Comparison of ENCODE assay signal across 11 cellular contexts in the genomic region with DNA sequence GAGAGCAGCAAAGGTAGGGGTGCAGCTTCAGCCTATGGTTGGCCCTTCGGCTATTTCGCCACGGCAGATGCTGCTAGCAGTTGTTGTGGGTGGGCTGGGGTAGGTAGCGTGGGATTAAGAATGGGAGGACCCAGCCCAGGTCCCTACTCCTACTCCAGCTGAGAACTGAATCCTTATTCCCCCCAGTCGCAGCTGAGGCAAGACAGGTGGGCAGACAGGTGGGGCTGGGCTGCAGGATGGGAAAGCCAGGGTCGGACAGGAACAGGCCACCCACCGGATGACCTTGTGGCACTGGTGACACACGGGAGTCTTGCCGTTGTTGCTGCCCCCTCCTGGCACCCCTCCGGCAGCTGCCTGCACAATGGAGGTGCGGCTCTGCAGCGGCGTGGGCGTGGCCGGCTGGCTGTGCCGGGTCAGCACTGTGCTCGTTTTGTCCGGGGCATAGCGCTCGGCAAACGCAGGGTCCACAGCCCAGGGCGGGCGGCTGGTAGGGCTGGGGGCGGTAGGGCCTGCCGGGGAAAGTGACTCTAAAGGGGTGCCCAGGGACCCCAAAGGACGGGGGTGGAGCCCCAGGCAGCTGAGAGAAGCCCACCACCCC. TPM values are rescaled to one million over a fixed set of nuclear protein-coding genes. Genes with fewer than 3 reads are reported as not detected.
DNase-seq lines count a peak whose midpoint lies in the region; ATAC-seq, FAIRE-seq and TF ChIP-seq lines count a peak whose summit lies in the region.
"Had no signal": no experiment of that assay in that cellular context is flagged by ENCODE, and none has a peak within 500 bp of the region (broad histone marks: within the 10 kb centered on the region; RNA-seq: fewer than 3 reads in every experiment).

No MANE protein-coding gene starts in this region.

- H4K20me1 ChIP-seq in HepG2 (ENCODE audit: insufficient read depth, low read length): 0 out of 2 replicates have a peak, but pooled peaks cover 4% of the 10 kb centered on the region

- H3K4me1 ChIP-seq in HepG2 (ENCODE audit: insufficient read depth, low read length) (peaks cover 5% of the 10 kb centered on the region), right lobe of liver (no peaks in the 10 kb centered on the region), kidney (ENCODE audit: control insufficient read depth in 1 of 2, insufficient read depth in 1 of 2, low read depth in 1 of 2, low read length in 2 of 2) (peaks cover 0 to 4% of the 10 kb centered on the region in 2 donors), uterus (peaks cover 11 to 37% of the 10 kb centered on the region in 2 donors)

- 90% methylated on average over 10 of the region's 26 CpGs for WGBS in HepG2 (ENCODE audit: low lambda C conversion rate)
- WGBS in right lobe of liver (ENCODE audit: insufficient coverage, low coverage, low lambda C conversion rate, missing lambda C conversion rate): 100% methylated on average over 1 of the region's 26 CpGs

- no peak for DNase-seq in HepG2 (ENCODE audit: low spot score)
- DNase-seq in right lobe of liver: no peak
- DNase-seq in RWPE1 (ENCODE audit: low spot score): no peak
- DNase-seq in kidney: peak; percentile 57
- DNase-seq in uterus: no peak
- DNase-seq in NCI-H446 (lab: John Stamatoyannopoulos, UW): no peak
- DNase-seq in GDM1 (lab: John Stamatoyannopoulos, UW): no peak
- DNase-seq: amygdala, lower lobe of right lung, NCI-H1048 had no signal

- TF ChIP-seq CTCF in HepG2 (CRISPR knock-in tag; IDR thresholded peaks at IDR 0.05) (peak; percentile 34), right lobe of liver (IDR thresholded peaks at IDR 0.05) (no peak), RWPE1 (conservative IDR thresholded peaks at IDR 0.05; ENCODE audit: low read depth) (no peak), kidney (IDR thresholded peaks at IDR 0.05; ENCODE audit: borderline replicate concordance, extremely low read depth, insufficient read depth) (no peak), uterus (IDR thresholded peaks at IDR 0.05) (no peak)

- TF ChIP-seq POLR2A in HepG2 (IDR thresholded peaks at IDR 0.05; ENCODE audit: insufficient read depth in 1 of 2, low read depth in 2 of 2, low read length in 2 of 2) (no peak), right lobe of liver (IDR thresholded peaks at IDR 0.05) (no peak), uterus (IDR thresholded peaks at IDR 0.05) (no peak)

- H3K4me2 ChIP-seq in HepG2 (ENCODE audit: low read depth, low read length): no peak overlapping the region

- no peak overlapping the region for H3K27ac ChIP-seq in HepG2 (ENCODE audit: extremely low read length, insufficient read depth, low read length)
- H3K27ac ChIP-seq in right lobe of liver: no peak overlapping the region
- H3K27ac ChIP-seq in RWPE1: peak overlapping the region; percentile 96
- no peak overlapping the region for H3K27ac ChIP-seq in kidney (ENCODE audit: low read depth in 2 of 2, low read length in 2 of 2)
- H3K27ac ChIP-seq in uterus: peak overlapping the region; percentile 97 to 98
- H3K27ac ChIP-seq: lower lobe of right lung had no signal

- TF ChIP-seq RAD21 in HepG2 (CRISPR knock-in tag; IDR thresholded peaks at IDR 0.05): no peak

- in situ Hi-C loops in HepG2 (cut with HindIII; ENCODE audit: extremely low pct_ligation_motif_present, low pct_unique_long_range_greater_than_20kb): no loop called here

- POLR2A ChIA-PET in HepG2 (lab: Yijun Ruan, JAX): no interaction called here
- POLR2A ChIA-PET in RWPE1 (lab: Yijun Ruan, JAX; ENCODE audit: low non-redundant PET): no interaction called here

- FAIRE-seq in HepG2 (lab: Jason Lieb, UNC) (no peak), kidney (lab: Jason Lieb, UNC) (no peak)

- intact Hi-C loops in HepG2 (cut with micrococcal nuclease; ENCODE audit: unreplicated experiment): no loop called here
- intact Hi-C loops in right lobe of liver (cut with DNase I): no loop called here
- intact Hi-C loops in kidney (cut with DNase I): no loop called here
- intact Hi-C loops in uterus (cut with DNase I; ENCODE audit: low total_unique reads): no loop called here

- H3K79me2 ChIP-seq in HepG2 (ENCODE audit: insufficient read depth, low read length): no peaks in the 10 kb centered on the region

- H3K27me3 ChIP-seq in HepG2 (ENCODE audit: control insufficient read depth in 1 of 2, insufficient read depth in 2 of 2, low read length in 2 of 2) (no peaks in the 10 kb centered on the region), right lobe of liver (no peaks in the 10 kb centered on the region), uterus (no peaks in the 10 kb centered on the region)

- H3K4me3 ChIP-seq in HepG2 (replicated peaks in 1 of 3; ENCODE audit: insufficient read depth in 1 of 3, low read depth in 2 of 3, low read length in 3 of 3) (no peak overlapping the region), right lobe of liver (no peak overlapping the region), kidney (ENCODE audit: low read length in 2 of 2) (no peak overlapping the region), uterus (no peak overlapping the region)
- H3K4me3 ChIP-seq: lower lobe of right lung had no signal

- H3K9ac ChIP-seq in HepG2 (ENCODE audit: insufficient read depth, low read depth, low read length) (no peak overlapping the region), kidney (ENCODE audit: low read length in 2 of 2) (no peak overlapping the region)

- CTCF ChIA-PET in HepG2 (lab: Yijun Ruan, JAX; ENCODE audit: low intra/inter-chr PET ratio, low total read pairs): no interaction called here
- CTCF ChIA-PET in RWPE1 (lab: Yijun Ruan, JAX): interaction anchor here (1.4 kb wide), 2 partner anchors 11 to 12 kb away, joined by 4 to 9 read pairs; no protein-coding TSS in a partner anchor

- H3K36me3 ChIP-seq in HepG2 (replicated peaks in 1 of 2; ENCODE audit: control insufficient read depth in 1 of 2, insufficient read depth in 2 of 2, low read length in 2 of 2) (peaks cover 15 to 18% of the 10 kb centered on the region in 2 experiments; a peak in 4 of 5 replicates), right lobe of liver (peaks cover 0 to 2% (median 0%) of the 10 kb centered on the region in 4 donors), kidney (ENCODE audit: control insufficient read depth in 1 of 2, insufficient read depth in 2 of 2, low read length in 2 of 2) (no peaks in the 10 kb centered on the region), uterus (no peaks in the 10 kb centered on the region)

- TF ChIP-seq EP300 in HepG2 (IDR thresholded peaks at IDR 0.05; ENCODE audit: low read depth in 2 of 2, low read length in 2 of 2) (no peak), HepG2 (CRISPR knock-in tag; IDR thresholded peaks at IDR 0.05; ENCODE audit: borderline replicate concordance) (no peak)

- BruUV-seq in HepG2 (replicated peaks; lab: Mats Ljungman, UMichigan): no TSS peak

- H3K9me3 ChIP-seq in HepG2 (ENCODE audit: low read length): no peaks in the 10 kb centered on the region
- H3K9me3 ChIP-seq in right lobe of liver: no peaks in the 10 kb centered on the region
- no peaks in the 10 kb centered on the region for H3K9me3 ChIP-seq in kidney (ENCODE audit: control insufficient read depth in 1 of 2, low read length in 2 of 2)
- no peaks in the 10 kb centered on the region for H3K9me3 ChIP-seq in uterus
- H3K9me3 ChIP-seq: lower lobe of right lung had no signal

- H2AFZ ChIP-seq in HepG2 (ENCODE audit: low read length): no peak overlapping the region

- ATAC-seq in HepG2: no peak; the same call in 1 of the 3 replicates
- no peak for ATAC-seq in right lobe of liver
- no peak for ATAC-seq in HG03460 (IDR thresholded peaks at IDR 0.05; ENCODE audit: unreplicated experiment)
- ATAC-seq: lower lobe of right lung had no signal

RNA-seq across cellular contexts. Expression of a gene that starts 8.2 kb away (rescaled TPM):
- 17.7 and 21.1 TPM in 2 replicates for total RNA-seq in HepG2 (2016; rRNA removed; fragmentation: Illumina TruSeq; extraction: Trizol)
- 6.1 and 8.5 TPM in 2 replicates for total RNA-seq in HepG2 (2016; cell fraction: cytosol; rRNA removed; fragmentation: Illumina TruSeq; extraction: Trizol; ENCODE audit: low read depth)
- 14.8 and 20.5 TPM in 2 replicates for total RNA-seq in HepG2 (2016; cell fraction: insoluble cytoplasmic fraction; rRNA removed; fragmentation: Illumina TruSeq; extraction: Trizol)
- total RNA-seq in HepG2 (2016; cell fraction: membrane; rRNA removed; fragmentation: Illumina TruSeq; extraction: Trizol): 10.1 and 15.4 TPM in 2 replicates
- 15.8 and 17.5 TPM in 2 replicates for total RNA-seq in HepG2 (2016; cell fraction: nucleus; rRNA removed; fragmentation: Illumina TruSeq; extraction: Trizol)
- polyA plus RNA-seq in HepG2 (2011; rRNA removed): 31.3 and 38.4 TPM in 2 replicates
- 16.0 and 26.2 TPM in 2 replicates for polyA plus RNA-seq in HepG2 (2011; cell fraction: cytosol; rRNA removed)
- 208 and 260 TPM in 2 replicates for polyA plus RNA-seq in HepG2 (2011; cell fraction: nucleus; rRNA removed)
- 13.5 and 20.9 TPM in 2 replicates for polyA plus RNA-seq in HepG2 (2012)
- polyA plus RNA-seq in HepG2 (2016; cell fraction: cytosol; fragmentation: Illumina TruSeq; extraction: Trizol; ENCODE audit: low read depth): 9.0 and 11.5 TPM in 2 replicates
- polyA plus RNA-seq in HepG2 (2016; cell fraction: insoluble cytoplasmic fraction; fragmentation: Illumina TruSeq; extraction: Trizol; ENCODE audit: low read depth): 21.0 and 30.6 TPM in 2 replicates
- polyA plus RNA-seq in HepG2 (2016; cell fraction: membrane; fragmentation: Illumina TruSeq; extraction: Trizol; ENCODE audit: low read depth): 14.1 and 15.2 TPM in 2 replicates
- polyA plus RNA-seq in HepG2 (2016; cell fraction: nucleus; fragmentation: Illumina TruSeq; extraction: Trizol; ENCODE audit: insufficient read depth, low read depth): 62.3 and 63.3 TPM in 2 replicates
- 26.3 and 38.9 TPM in 2 replicates for polyA minus RNA-seq in HepG2 (2011; rRNA and poly(A)+ RNA removed; ENCODE audit: low replicate concordance)
- 12.7 and 14.1 TPM in 2 replicates for polyA minus RNA-seq in HepG2 (2011; cell fraction: cytosol; rRNA and poly(A)+ RNA removed)
- polyA minus RNA-seq in HepG2 (2011; cell fraction: nucleus; rRNA and poly(A)+ RNA removed): 49.5 and 52.4 TPM in 2 replicates
- 10 to 100 TPM in 4 of 6 experiments, 1 to 10 TPM in 2; 3.7 to 24.0 (median 13.6) TPM for total RNA-seq in right lobe of liver
- total RNA-seq in kidney: 89.7 TPM
- 46.4 TPM for polyA plus RNA-seq in kidney (ENCODE audit: insufficient read depth, low read depth, low replicate concordance)
- 100 to 1,000 TPM; 102 to 543 (median 193) TPM for total RNA-seq in uterus

RNA-seq across cellular contexts. Expression of a gene that starts 15.8 kb away (rescaled TPM):
- total RNA-seq in HepG2 (2016; rRNA removed; fragmentation: Illumina TruSeq; extraction: Trizol): 15.7 and 37.3 TPM in 2 replicates
- 6.9 and 9.3 TPM in 2 replicates for total RNA-seq in HepG2 (2016; cell fraction: cytosol; rRNA removed; fragmentation: Illumina TruSeq; extraction: Trizol; ENCODE audit: low read depth)
- total RNA-seq in HepG2 (2016; cell fraction: insoluble cytoplasmic fraction; rRNA removed; fragmentation: Illumina TruSeq; extraction: Trizol): 12.8 and 37.5 TPM in 2 replicates
- 12.9 and 15.2 TPM in 2 replicates for total RNA-seq in HepG2 (2016; cell fraction: membrane; rRNA removed; fragmentation: Illumina TruSeq; extraction: Trizol)
- total RNA-seq in HepG2 (2016; cell fraction: nucleus; rRNA removed; fragmentation: Illumina TruSeq; extraction: Trizol): 33.8 and 39.3 TPM in 2 replicates
- polyA plus RNA-seq in HepG2 (2011; rRNA removed): 27.0 and 30.9 TPM in 2 replicates
- 14.1 and 18.1 TPM in 2 replicates for polyA plus RNA-seq in HepG2 (2011; cell fraction: cytosol; rRNA removed)
- polyA plus RNA-seq in HepG2 (2011; cell fraction: nucleus; rRNA removed): 167 and 276 TPM in 2 replicates
- polyA plus RNA-seq in HepG2 (2012): 16.5 and 21.1 TPM in 2 replicates
- 7.2 and 8.7 TPM in 2 replicates for polyA plus RNA-seq in HepG2 (2016; cell fraction: cytosol; fragmentation: Illumina TruSeq; extraction: Trizol; ENCODE audit: low read depth)
- polyA plus RNA-seq in HepG2 (2016; cell fraction: insoluble cytoplasmic fraction; fragmentation: Illumina TruSeq; extraction: Trizol; ENCODE audit: low read depth): 16.0 and 21.2 TPM in 2 replicates
- 11.4 and 15.4 TPM in 2 replicates for polyA plus RNA-seq in HepG2 (2016; cell fraction: membrane; fragmentation: Illumina TruSeq; extraction: Trizol; ENCODE audit: low read depth)
- polyA plus RNA-seq in HepG2 (2016; cell fraction: nucleus; fragmentation: Illumina TruSeq; extraction: Trizol; ENCODE audit: insufficient read depth, low read depth): 72.9 and 77.5 TPM in 2 replicates
- polyA minus RNA-seq in HepG2 (2011; rRNA and poly(A)+ RNA removed; ENCODE audit: low replicate concordance): 30.4 and 47.5 TPM in 2 replicates
- 13.2 and 16.4 TPM in 2 replicates for polyA minus RNA-seq in HepG2 (2011; cell fraction: cytosol; rRNA and poly(A)+ RNA removed)
- 42.1 and 43.0 TPM in 2 replicates for polyA minus RNA-seq in HepG2 (2011; cell fraction: nucleus; rRNA and poly(A)+ RNA removed)
- 1 to 10 TPM; 1.1 to 4.6 (median 3.1) TPM for total RNA-seq in right lobe of liver
- total RNA-seq in kidney: 64.2 TPM
- 56.5 TPM for polyA plus RNA-seq in kidney (ENCODE audit: insufficient read depth, low read depth, low replicate concordance)
- 100 to 1,000 TPM in 2 of 4 donors, 10 to 100 TPM in 2; 30.6 to 107 (median 82.7) TPM for total RNA-seq in uterus

RNA-seq across cellular contexts. Expression of a gene that starts 20.4 kb away (rescaled TPM):
- total RNA-seq in HepG2 (2016; rRNA removed; fragmentation: Illumina TruSeq; extraction: Trizol) (0.48 and 1.4 TPM in 2 replicates), right lobe of liver (1 to 10 TPM; 2.5 to 6.6 (median 3.9) TPM), kidney (18.6 TPM), uterus (10 to 100 TPM in 1 of 4 donors, 1 to 10 TPM in 3; 3.6 to 20.0 (median 7.1) TPM)
- 0.44 and 0.51 TPM in 2 replicates for total RNA-seq in HepG2 (2016; cell fraction: cytosol; rRNA removed; fragmentation: Illumina TruSeq; extraction: Trizol; ENCODE audit: low read depth)
- 0.40 and 1.6 TPM in 2 replicates for total RNA-seq in HepG2 (2016; cell fraction: insoluble cytoplasmic fraction; rRNA removed; fragmentation: Illumina TruSeq; extraction: Trizol)
- 0.43 and 0.52 TPM in 2 replicates for total RNA-seq in HepG2 (2016; cell fraction: membrane; rRNA removed; fragmentation: Illumina TruSeq; extraction: Trizol)
- total RNA-seq in HepG2 (2016; cell fraction: nucleus; rRNA removed; fragmentation: Illumina TruSeq; extraction: Trizol): 3.1 and 3.4 TPM in 2 replicates
- polyA plus RNA-seq in HepG2 (2011; rRNA removed) (1.5 and 1.7 TPM in 2 replicates), kidney (ENCODE audit: insufficient read depth, low read depth, low replicate concordance) (1.9 TPM)
- 0.45 and 0.52 TPM in 2 replicates for polyA plus RNA-seq in HepG2 (2011; cell fraction: cytosol; rRNA removed)
- polyA plus RNA-seq in HepG2 (2011; cell fraction: nucleus; rRNA removed): 11.5 and 16.7 TPM in 2 replicates
- polyA plus RNA-seq in HepG2 (2012): 0.60 and 1.5 TPM in 2 replicates
- 0.17 and 0.23 TPM in 2 replicates for polyA plus RNA-seq in HepG2 (2016; cell fraction: cytosol; fragmentation: Illumina TruSeq; extraction: Trizol; ENCODE audit: low read depth)
- polyA plus RNA-seq in HepG2 (2016; cell fraction: insoluble cytoplasmic fraction; fragmentation: Illumina TruSeq; extraction: Trizol; ENCODE audit: low read depth): 0.77 and 0.99 TPM in 2 replicates
- 0.26 and 0.50 TPM in 2 replicates for polyA plus RNA-seq in HepG2 (2016; cell fraction: membrane; fragmentation: Illumina TruSeq; extraction: Trizol; ENCODE audit: low read depth)
- 7.2 and 8.3 TPM in 2 replicates for polyA plus RNA-seq in HepG2 (2016; cell fraction: nucleus; fragmentation: Illumina TruSeq; extraction: Trizol; ENCODE audit: insufficient read depth, low read depth)
- polyA minus RNA-seq in HepG2 (2011; rRNA and poly(A)+ RNA removed; ENCODE audit: low replicate concordance): 3.4 and 4.3 TPM in 2 replicates
- polyA minus RNA-seq in HepG2 (2011; cell fraction: cytosol; rRNA and poly(A)+ RNA removed): not detected in 2 replicates
- polyA minus RNA-seq in HepG2 (2011; cell fraction: nucleus; rRNA and poly(A)+ RNA removed): 4.4 and 4.8 TPM in 2 replicates

RNA-seq across cellular contexts. Expression of a gene that starts 27.5 kb away (rescaled TPM):
- 62.8 and 83.0 TPM in 2 replicates for total RNA-seq in HepG2 (2016; rRNA removed; fragmentation: Illumina TruSeq; extraction: Trizol)
- total RNA-seq in HepG2 (2016; cell fraction: cytosol; rRNA removed; fragmentation: Illumina TruSeq; extraction: Trizol; ENCODE audit: low read depth): 9.4 and 10.4 TPM in 2 replicates
- 68.8 and 106 TPM in 2 replicates for total RNA-seq in HepG2 (2016; cell fraction: insoluble cytoplasmic fraction; rRNA removed; fragmentation: Illumina TruSeq; extraction: Trizol)
- 20.1 and 24.5 TPM in 2 replicates for total RNA-seq in HepG2 (2016; cell fraction: membrane; rRNA removed; fragmentation: Illumina TruSeq; extraction: Trizol)
- 56.7 and 63.3 TPM in 2 replicates for total RNA-seq in HepG2 (2016; cell fraction: nucleus; rRNA removed; fragmentation: Illumina TruSeq; extraction: Trizol)
- polyA plus RNA-seq in HepG2 (2011; rRNA removed): 99.5 and 105 TPM in 2 replicates
- polyA plus RNA-seq in HepG2 (2011; cell fraction: cytosol; rRNA removed): 84.0 and 131 TPM in 2 replicates
- polyA plus RNA-seq in HepG2 (2011; cell fraction: nucleus; rRNA removed): 340 and 476 TPM in 2 replicates
- 39.9 and 70.4 TPM in 2 replicates for polyA plus RNA-seq in HepG2 (2012)
- 12.3 and 13.1 TPM in 2 replicates for polyA plus RNA-seq in HepG2 (2016; cell fraction: cytosol; fragmentation: Illumina TruSeq; extraction: Trizol; ENCODE audit: low read depth)
- polyA plus RNA-seq in HepG2 (2016; cell fraction: insoluble cytoplasmic fraction; fragmentation: Illumina TruSeq; extraction: Trizol; ENCODE audit: low read depth): 84.7 and 86.0 TPM in 2 replicates
- 20.4 and 21.8 TPM in 2 replicates for polyA plus RNA-seq in HepG2 (2016; cell fraction: membrane; fragmentation: Illumina TruSeq; extraction: Trizol; ENCODE audit: low read depth)
- 142 and 157 TPM in 2 replicates for polyA plus RNA-seq in HepG2 (2016; cell fraction: nucleus; fragmentation: Illumina TruSeq; extraction: Trizol; ENCODE audit: insufficient read depth, low read depth)
- polyA minus RNA-seq in HepG2 (2011; rRNA and poly(A)+ RNA removed; ENCODE audit: low replicate concordance): 101 and 102 TPM in 2 replicates
- 45.9 and 55.5 TPM in 2 replicates for polyA minus RNA-seq in HepG2 (2011; cell fraction: cytosol; rRNA and poly(A)+ RNA removed)
- 103 and 117 TPM in 2 replicates for polyA minus RNA-seq in HepG2 (2011; cell fraction: nucleus; rRNA and poly(A)+ RNA removed)
- 10 to 100 TPM; 35.1 to 64.8 (median 47.9) TPM for total RNA-seq in right lobe of liver
- 86.7 TPM for total RNA-seq in kidney
- 97.3 TPM for polyA plus RNA-seq in kidney (ENCODE audit: insufficient read depth, low read depth, low replicate concordance)
- 100 to 1,000 TPM in 2 of 4 donors, 10 to 100 TPM in 2; 61.0 to 146 (median 95.6) TPM for total RNA-seq in uterus

RNA-seq across cellular contexts. Expression of a gene that starts 42.6 kb away (rescaled TPM):
- total RNA-seq in HepG2 (2016; rRNA removed; fragmentation: Illumina TruSeq; extraction: Trizol) (3.9 and 5.0 TPM in 2 replicates), right lobe of liver (10 to 100 TPM in 1 of 6 experiments, 1 to 10 TPM in 3, under 1 TPM in 2; 0.15 to 13.0 (median 1.9) TPM), kidney (5.5 TPM), uterus (1 to 10 TPM in 2 of 4 donors, not detected in 2; 1.9 to 3.0 TPM)
- 16.0 and 17.8 TPM in 2 replicates for total RNA-seq in HepG2 (2016; cell fraction: cytosol; rRNA removed; fragmentation: Illumina TruSeq; extraction: Trizol; ENCODE audit: low read depth)
- total RNA-seq in HepG2 (2016; cell fraction: insoluble cytoplasmic fraction; rRNA removed; fragmentation: Illumina TruSeq; extraction: Trizol): 3.2 and 5.8 TPM in 2 replicates
- total RNA-seq in HepG2 (2016; cell fraction: membrane; rRNA removed; fragmentation: Illumina TruSeq; extraction: Trizol): 13.3 and 19.1 TPM in 2 replicates
- 2.0 and 2.5 TPM in 2 replicates for total RNA-seq in HepG2 (2016; cell fraction: nucleus; rRNA removed; fragmentation: Illumina TruSeq; extraction: Trizol)
- polyA plus RNA-seq in HepG2 (2011; rRNA removed) (4.8 and 6.7 TPM in 2 replicates), kidney (ENCODE audit: insufficient read depth, low read depth, low replicate concordance) (1.6 TPM)
- polyA plus RNA-seq in HepG2 (2011; cell fraction: cytosol; rRNA removed): 6.4 and 16.7 TPM in 2 replicates
- 14.7 and 21.3 TPM in 2 replicates for polyA plus RNA-seq in HepG2 (2011; cell fraction: nucleus; rRNA removed)
- 1.5 and 3.1 TPM in 2 replicates for polyA plus RNA-seq in HepG2 (2012)
- 20.2 and 21.6 TPM in 2 replicates for polyA plus RNA-seq in HepG2 (2016; cell fraction: cytosol; fragmentation: Illumina TruSeq; extraction: Trizol; ENCODE audit: low read depth)
- polyA plus RNA-seq in HepG2 (2016; cell fraction: insoluble cytoplasmic fraction; fragmentation: Illumina TruSeq; extraction: Trizol; ENCODE audit: low read depth): 4.9 and 5.8 TPM in 2 replicates
- 16.9 and 17.7 TPM in 2 replicates for polyA plus RNA-seq in HepG2 (2016; cell fraction: membrane; fragmentation: Illumina TruSeq; extraction: Trizol; ENCODE audit: low read depth)
- 5.8 and 6.9 TPM in 2 replicates for polyA plus RNA-seq in HepG2 (2016; cell fraction: nucleus; fragmentation: Illumina TruSeq; extraction: Trizol; ENCODE audit: insufficient read depth, low read depth)
- polyA minus RNA-seq in HepG2 (2011; rRNA and poly(A)+ RNA removed; ENCODE audit: low replicate concordance): 0.94 and 6.4 TPM in 2 replicates
- polyA minus RNA-seq in HepG2 (2011; cell fraction: cytosol; rRNA and poly(A)+ RNA removed): 3.2 and 5.0 TPM in 2 replicates
- 1.1 and 1.4 TPM in 2 replicates for polyA minus RNA-seq in HepG2 (2011; cell fraction: nucleus; rRNA and poly(A)+ RNA removed)

Comparison
In these comparisons a context has a peak if more than half of its experiments do, and no peak if none do; other contexts are left out.
1. H3K27ac ChIP-seq: peak in RWPE1 (single experiment) and uterus (2 of 2); none in HepG2 (single experiment), right lobe of liver (0 of 3) and kidney (0 of 2).